In the genomic region with DNA sequence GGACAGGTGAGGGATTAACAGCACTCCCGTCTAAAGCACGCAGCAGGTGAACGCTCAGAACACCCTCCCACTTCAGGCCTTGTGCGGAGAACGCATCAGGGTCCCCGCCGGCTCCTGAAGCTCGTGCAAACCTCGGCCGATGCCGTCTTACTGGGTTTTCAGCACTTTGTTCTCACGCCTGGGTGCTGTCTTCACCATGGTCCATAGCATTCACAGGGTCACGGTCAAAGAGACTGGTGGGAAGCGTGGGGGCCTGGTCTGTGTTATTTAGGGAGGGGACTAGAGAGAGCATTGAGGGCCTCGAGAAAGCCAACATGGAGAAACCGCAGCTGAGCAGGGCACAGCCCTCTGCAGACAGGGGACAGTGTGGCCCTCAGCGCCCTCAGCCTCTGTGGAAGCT, we compare ENCODE assay signal across 32 cellular contexts. TPM values are rescaled to one million over a fixed set of nuclear protein-coding genes. Genes with fewer than 3 reads are reported as not detected.
"Had no signal": no experiment of that assay in that cellular context is flagged by ENCODE, and none has a peak within 500 bp of the region (broad histone marks: within the 10 kb centered on the region; RNA-seq: fewer than 3 reads in every experiment).

No MANE protein-coding gene starts in this region.

- H2AFZ ChIP-seq: hepatocyte, parathyroid adenoma had no signal

- DNase-seq: left colon; left ventricle myocardium inferior; mesendoderm; naive B cell; natural killer cell; nucleus accumbens; psoas muscle; right lobe of liver; stimulated activated CD4-positive, alpha-beta T cell treated with anti-CD3 and anti-CD28 coated beads, Interleukin-1b, Interleukin-23, amount 100 ng/mL, for 48 hours; stimulated activated CD4-positive, alpha-beta T cell treated with anti-CD3 and anti-CD28 coated beads, Interleukin-2, amount 100 ng/mL, for 48 hours; stimulated activated naive B cell treated with anti-CD40 and anti-IgM and Interleukin-4, amounts not matched to agents 10 μg/mL and 1 μg/mL and 100 μg/mL, for 72 hours; stimulated activated naive CD8-positive, alpha-beta T cell treated with anti-CD3 and anti-CD28 coated beads, Interleukin-15, Interleukin-2, amounts not matched to agents 100 U/mL and 50 U/mL, for 24 hours; stomach; testis; thyroid gland; transverse colon; upper lobe of left lung had no signal

- ATAC-seq: left colon; stimulated activated naive B cell treated with anti-CD40 and anti-IgM and Interleukin-4, amounts not matched to agents 10 μg/mL and 1 μg/mL and 100 μg/mL, for 72 hours had no signal

- H3K4me1 ChIP-seq: psoas muscle had no signal

- H3K9ac ChIP-seq: parathyroid adenoma had no signal

- H3K4me2 ChIP-seq: hepatocyte, smooth muscle cell had no signal

- H3K27me3 ChIP-seq: hepatocyte, right atrium auricular region, right lobe of liver, stomach, testis, thyroid gland, transverse colon, upper lobe of left lung, vagina had no signal

- H3K9me3 ChIP-seq: left ventricle myocardium inferior, psoas muscle, right atrium auricular region, right lobe of liver, stomach, testis, thyroid gland, transverse colon, upper lobe of left lung, vagina had no signal

- H3K4me3 ChIP-seq: hepatocyte, left ventricle myocardium inferior, lung, psoas muscle, right atrium auricular region, right lobe of liver, smooth muscle cell, stomach, testis, thyroid gland, transverse colon, upper lobe of left lung, vagina had no signal

- FAIRE-seq: keratinocyte had no signal

- H3K27ac ChIP-seq: hepatocyte, left ventricle myocardium inferior, parathyroid adenoma, psoas muscle, right atrium auricular region, right lobe of liver, testis, thyroid gland, upper lobe of left lung, vagina had no signal

- H3K36me3 ChIP-seq: right atrium auricular region, right lobe of liver, transverse colon had no signal

RNA-seq across cellular contexts. Expression of a gene that starts 26.6 kb away (rescaled TPM):
- total RNA-seq: left colon, left ventricle myocardium inferior, lower leg skin, mesothelial cell of epicardium, mononuclear cell, natural killer cell, osteocyte, posterior vena cava, right atrium auricular region, right lobe of liver, skeletal muscle tissue, smooth muscle cell, thyroid gland, urinary bladder, vagina had no signal
- polyA plus RNA-seq: hepatocyte, keratinocyte, neural cell, psoas muscle, smooth muscle cell, urinary bladder had no signal
